In the genomic region with DNA sequence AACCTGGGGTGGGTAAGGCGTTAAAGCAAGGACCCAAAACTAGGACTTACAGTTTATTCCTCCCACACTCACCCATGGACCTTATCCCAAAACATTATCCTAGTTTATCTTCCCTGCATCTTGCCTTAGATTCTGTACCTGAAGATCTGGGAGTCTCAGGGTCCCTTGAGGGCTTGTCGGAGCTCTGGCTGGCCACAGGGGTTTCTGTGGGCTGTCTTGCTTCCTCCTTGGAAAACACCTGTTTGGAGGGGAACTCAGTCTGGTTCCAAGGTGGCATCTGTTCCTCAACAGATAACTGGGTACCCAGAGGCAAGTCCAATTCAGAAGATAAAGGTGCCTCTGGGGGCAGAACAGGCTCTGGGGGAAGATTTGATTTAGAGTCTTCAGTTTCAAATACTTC, we compare ENCODE assay signal across 16 cellular contexts. TPM values are rescaled to one million over a fixed set of nuclear protein-coding genes. Genes with fewer than 3 reads are reported as not detected.
DNase-seq lines count a peak whose midpoint lies in the region; ATAC-seq and TF ChIP-seq lines count a peak whose summit lies in the region.
"Had no signal": no experiment of that assay in that cellular context is flagged by ENCODE, and none has a peak within 500 bp of the region (broad histone marks: within the 10 kb centered on the region; RNA-seq: fewer than 3 reads in every experiment).

No MANE protein-coding gene starts in this region.

- no peak overlapping the region for H2BK5ac ChIP-seq in H9 (ENCODE audit: insufficient read length, low read length)

- H4K8ac ChIP-seq in H9 (replicated peaks; ENCODE audit: insufficient read length, low read depth, low read length) = no peak overlapping the region

- H3K23me2 ChIP-seq in H9 (ENCODE audit: insufficient read length, low read depth, low read length, poor library complexity, severe bottlenecking) = peaks cover 16% of the 10 kb centered on the region

- TF ChIP-seq POLR2A in lower leg skin (IDR thresholded peaks at IDR 0.05) = no peak

- H3K27ac ChIP-seq in H9 (ENCODE audit: insufficient read length, low read depth, low read length) = no peak overlapping the region
- H3K27ac ChIP-seq in neural progenitor cell = no peak overlapping the region
- H3K27ac ChIP-seq: HL-60, ovary had no signal

- H3K79me1 ChIP-seq in H9 (ENCODE audit: insufficient read depth, low read depth, low read length, poor library complexity, severe bottlenecking) = no peaks in the 10 kb centered on the region

- H3K4me1 ChIP-seq in H9 (ENCODE audit: insufficient read depth, low read length) (no peaks in the 10 kb centered on the region; the same call in 1 of the 2 replicates), neural progenitor cell (peaks cover 19% of the 10 kb centered on the region)

- peaks cover 41% of the 10 kb centered on the region for H3K4me1 Mint-ChIP-seq in activated CD8-positive, alpha-beta memory T cell treated with anti-CD3 and anti-CD28 coated beads, Interleukin-2, amount 10 ng/mL, durations not matched to agents 7 days and 5 days
- H3K4me1 Mint-ChIP-seq in H9 (peaks cover 24 to 26% of the 10 kb centered on the region in 2 experiments), neural progenitor cell (peaks cover 47% of the 10 kb centered on the region)
- H3K4me1 Mint-ChIP-seq in activated CD8-positive, alpha-beta T cell treated with anti-CD3 and anti-CD28 coated beads for 36 hours (ENCODE audit: low read depth) = peaks cover 24% of the 10 kb centered on the region

- H3K27me3 Mint-ChIP-seq in activated CD8-positive, alpha-beta memory T cell treated with anti-CD3 and anti-CD28 coated beads, Interleukin-2, amount 10 ng/mL, durations not matched to agents 7 days and 5 days = no peaks in the 10 kb centered on the region
- no peaks in the 10 kb centered on the region for H3K27me3 Mint-ChIP-seq in H9 (ENCODE audit: low read depth)
- no peaks in the 10 kb centered on the region for H3K27me3 Mint-ChIP-seq in activated CD8-positive, alpha-beta T cell treated with anti-CD3 and anti-CD28 coated beads for 36 hours
- H3K27me3 Mint-ChIP-seq in neural progenitor cell (ENCODE audit: insufficient read depth, low read depth) = peaks cover 9% of the 10 kb centered on the region

- H3K4me3 Mint-ChIP-seq in activated CD8-positive, alpha-beta memory T cell treated with anti-CD3 and anti-CD28 coated beads, Interleukin-2, amount 10 ng/mL, durations not matched to agents 7 days and 5 days = peak overlapping the region; percentile 85
- peak overlapping the region; percentile 94 to 98 for H3K4me3 Mint-ChIP-seq in H9
- H3K4me3 Mint-ChIP-seq in activated CD8-positive, alpha-beta T cell treated with anti-CD3 and anti-CD28 coated beads for 36 hours = peak overlapping the region; percentile 86
- H3K4me3 Mint-ChIP-seq in neural progenitor cell = peak overlapping the region; percentile 93

- intact Hi-C loops in activated CD8-positive, alpha-beta T cell treated with anti-CD3 and anti-CD28 coated beads for 36 hours (cut with micrococcal nuclease) = no loop called here
- intact Hi-C loops in lower leg skin (cut with DNase I; ENCODE audit: low total_unique reads) = no loop called here
- intact Hi-C loops in head of caudate nucleus (cut with DNase I) = no loop called here

- H3K27me3 ChIP-seq in H9 (ENCODE audit: insufficient read depth, low read length) (no peaks in the 10 kb centered on the region), neural progenitor cell (no peaks in the 10 kb centered on the region)
- H3K27me3 ChIP-seq: ovary had no signal

- H3K4ac ChIP-seq in H9 (ENCODE audit: low read depth, low read length) = no peak overlapping the region

- H3K18ac ChIP-seq in H9 (ENCODE audit: insufficient read length, low read depth, low read length) = no peak overlapping the region

- H3K79me2 ChIP-seq in H9 (ENCODE audit: insufficient read depth, low read length) (peaks cover 5% of the 10 kb centered on the region; the same call in 1 of the 2 replicates), neural progenitor cell (ENCODE audit: low read depth) (peaks cover 43% of the 10 kb centered on the region)

- H3K27ac Mint-ChIP-seq in activated CD8-positive, alpha-beta memory T cell treated with anti-CD3 and anti-CD28 coated beads, Interleukin-2, amount 10 ng/mL, durations not matched to agents 7 days and 5 days = peak overlapping the region; percentile 66
- H3K27ac Mint-ChIP-seq in H9 (no peak overlapping the region; a peak in 1 of 7 replicates), neural progenitor cell (no peak overlapping the region)
- H3K27ac Mint-ChIP-seq in activated CD8-positive, alpha-beta T cell treated with anti-CD3 and anti-CD28 coated beads for 36 hours = no peak overlapping the region

- H2BK12ac ChIP-seq in H9 (ENCODE audit: insufficient read length, low read depth, low read length) = no peak overlapping the region

- no peak overlapping the region for H3K56ac ChIP-seq in H9 (ENCODE audit: insufficient read length, low read depth, low read length)

- no peaks in the 10 kb centered on the region for H3K9me3 Mint-ChIP-seq in activated CD8-positive, alpha-beta memory T cell treated with anti-CD3 and anti-CD28 coated beads, Interleukin-2, amount 10 ng/mL, durations not matched to agents 7 days and 5 days (ENCODE audit: low read depth)
- H3K9me3 Mint-ChIP-seq in H9 (no peaks in the 10 kb centered on the region; a peak in 1 of 5 replicates), neural progenitor cell (no peaks in the 10 kb centered on the region)
- H3K9me3 Mint-ChIP-seq in activated CD8-positive, alpha-beta T cell treated with anti-CD3 and anti-CD28 coated beads for 36 hours = no peaks in the 10 kb centered on the region

- no CpG with 5 or more reads among the region's 2 CpGs for WGBS in H9 (ENCODE audit: extremely low coverage, insufficient read length, low lambda C conversion rate)
- WGBS in lower leg skin, 2 donors = 93 to 94% methylated on average over 2 of the region's 2 CpGs

- DNase-seq in activated CD8-positive, alpha-beta memory T cell treated with anti-CD3 and anti-CD28 coated beads, Interleukin-2, amount 10 ng/mL, durations not matched to agents 7 days and 5 days = no peak
- no peak for DNase-seq in activated CD8-positive, alpha-beta memory T cell treated with anti-CD3 and anti-CD28 coated beads, Interleukin-2, amount 50 U/mL, for 48 hours
- DNase-seq in H9 (no peak), neural progenitor cell (ENCODE audit: low spot score) (no peak), lower leg skin (ENCODE audit: low spot score in 2 of 2) (no peak), head of caudate nucleus (no peak), kidney tubule cell (ENCODE audit: low spot score) (no peak)
- DNase-seq in activated CD8-positive, alpha-beta T cell treated with anti-CD3 and anti-CD28 coated beads for 36 hours = no peak
- DNase-seq: effector memory CD4-positive, alpha-beta T cell; foreskin melanocyte; mesendoderm; NCI-H2029 treated with DMSO at 0.1 percent for 48 hours; NCI-H69; ovary; Right ventricle myocardium superior had no signal

- ATAC-seq in activated CD8-positive, alpha-beta memory T cell treated with anti-CD3 and anti-CD28 coated beads, Interleukin-2, amount 10 ng/mL, durations not matched to agents 7 days and 5 days = no peak
- no peak for ATAC-seq in activated CD8-positive, alpha-beta T cell treated with anti-CD3 and anti-CD28 coated beads for 36 hours

- peaks cover 32% of the 10 kb centered on the region for H3K36me3 Mint-ChIP-seq in activated CD8-positive, alpha-beta memory T cell treated with anti-CD3 and anti-CD28 coated beads, Interleukin-2, amount 10 ng/mL, durations not matched to agents 7 days and 5 days
- H3K36me3 Mint-ChIP-seq in H9 (ENCODE audit: insufficient read depth in 1 of 3, low read depth in 3 of 3) (peaks cover 28 to 66% (median 63%) of the 10 kb centered on the region in 3 experiments), neural progenitor cell (peaks cover 41% of the 10 kb centered on the region)
- H3K36me3 Mint-ChIP-seq in activated CD8-positive, alpha-beta T cell treated with anti-CD3 and anti-CD28 coated beads for 36 hours (ENCODE audit: low read depth) = peaks cover 33% of the 10 kb centered on the region

- no peak overlapping the region for H3T11ph ChIP-seq in H9 (ENCODE audit: low read length)

- CTCF ChIA-PET in activated CD8-positive, alpha-beta memory T cell treated with anti-CD3 and anti-CD28 coated beads, Interleukin-2, amount 10 ng/mL, durations not matched to agents 7 days and 5 days (lab: Charles Lee) = interaction anchor here (0.7 to 7.8 kb wide), 6 partner anchors 9 to 96 kb away, joined by 3 to 65 read pairs (median 4); a partner anchor contains a TSS
- CTCF ChIA-PET in activated CD8-positive, alpha-beta T cell treated with anti-CD3 and anti-CD28 coated beads for 36 hours (lab: Charles Lee) = interaction anchor here (1.3 to 6.7 kb wide), 5 partner anchors 10 to 23 kb away, joined by 3 to 80 read pairs (median 8); a partner anchor contains a TSS

- peaks cover 53% of the 10 kb centered on the region for H3F3A ChIP-seq in neural progenitor cell (ENCODE audit: low read depth)

- H3K14ac ChIP-seq in H9 (ENCODE audit: insufficient read depth, low read length) = no peak overlapping the region

- H2AFZ ChIP-seq in H9 (ENCODE audit: low read length) (no peak overlapping the region), neural progenitor cell (replicated peaks) (no peak overlapping the region)

- H3K4me3 ChIP-seq in neural progenitor cell (no peak overlapping the region), lower leg skin (ENCODE audit: low read depth, poor library complexity, severe bottlenecking) (no peak overlapping the region)
- H3K4me3 ChIP-seq: ovary had no signal

- H2BK20ac ChIP-seq in H9 (ENCODE audit: low read depth, low read length, poor library complexity, severe bottlenecking) = no peak overlapping the region

- H2AK5ac ChIP-seq in H9 (ENCODE audit: insufficient read length, low read length) = no peak overlapping the region

- no peak overlapping the region for H3K4me2 ChIP-seq in H9 (ENCODE audit: insufficient read depth, insufficient read length, low read length)
- H3K4me2 ChIP-seq in neural progenitor cell = peak overlapping the region; percentile 88

- no peak overlapping the region for H4K5ac ChIP-seq in H9 (ENCODE audit: insufficient read length, low read depth, low read length)

- POLR2A ChIA-PET in activated CD8-positive, alpha-beta T cell treated with anti-CD3 and anti-CD28 coated beads for 36 hours (lab: Charles Lee) = interaction anchor here (1.3 to 11.4 kb wide), 3 partner anchors 13 to 78 kb away, joined by 3 to 218 read pairs (median 5); a partner anchor contains a TSS

- H2BK15ac ChIP-seq in H9 (ENCODE audit: low read depth, low read length) = no peak overlapping the region

- H4K20me1 ChIP-seq in H9 (ENCODE audit: control insufficient read depth, insufficient read depth, insufficient read length) (peaks cover 2% of the 10 kb centered on the region), neural progenitor cell (ENCODE audit: low read depth) (peaks cover 31% of the 10 kb centered on the region)

- H4K91ac ChIP-seq in H9 (ENCODE audit: insufficient read length, low read depth, low read length) = no peak overlapping the region

- no peaks in the 10 kb centered on the region for H3K36me3 ChIP-seq in neural progenitor cell
- H3K36me3 ChIP-seq: ovary had no signal

- no peak overlapping the region for H3K9ac ChIP-seq in H9 (ENCODE audit: extremely low read depth, insufficient read length, low read length)
- H3K9ac ChIP-seq in neural progenitor cell = no peak overlapping the region

- H3K9me3 ChIP-seq in H9 (ENCODE audit: control insufficient read depth, low read depth, low read length) = no peaks in the 10 kb centered on the region
- H3K9me3 ChIP-seq in neural progenitor cell (ENCODE audit: low read depth) = no peaks in the 10 kb centered on the region
- H3K9me3 ChIP-seq: ovary had no signal

- no peak overlapping the region for H2BK120ac ChIP-seq in H9 (ENCODE audit: low read depth, low read length, poor library complexity, severe bottlenecking)

- TF ChIP-seq CTCF in H9 (conservative IDR thresholded peaks at IDR 0.05) (no peak), neural progenitor cell (IDR thresholded peaks at IDR 0.05) (no peak), lower leg skin (IDR thresholded peaks at IDR 0.05) (no peak)
- no peak for TF ChIP-seq CTCF in activated CD8-positive, alpha-beta T cell treated with anti-CD3 and anti-CD28 coated beads for 36 hours (IDR thresholded peaks at IDR 0.05)

- H3K23ac ChIP-seq in H9 (ENCODE audit: insufficient read length, low read depth, low read length) = no peak overlapping the region

RNA-seq across cellular contexts. Expression of a gene that starts 1.7 kb away (rescaled TPM):
- total RNA-seq in activated CD8-positive, alpha-beta memory T cell treated with anti-CD3 and anti-CD28 coated beads, Interleukin-2, amount 10 ng/mL, durations not matched to agents 7 days and 5 days = 100 to 1,000 TPM in 1 of 2 experiments, 10 to 100 TPM in 1; 89.1 to 125 TPM
- total RNA-seq in H9 (2021) (45.1 and 48.6 TPM in 2 replicates), neural progenitor cell (ENCODE audit: low replicate concordance) (62.1 and 73.5 TPM in 2 replicates), lower leg skin (1 to 10 TPM; 2.0 to 7.1 (median 2.9) TPM)
- total RNA-seq in activated CD8-positive, alpha-beta T cell treated with anti-CD3 and anti-CD28 coated beads for 36 hours = 10 to 100 TPM; 74.6 to 83.8 TPM

RNA-seq across cellular contexts. Expression of a gene that starts 2.5 kb away (rescaled TPM):
- 100 to 1,000 TPM in 1 of 2 experiments, 10 to 100 TPM in 1; 98.8 to 129 TPM for total RNA-seq in activated CD8-positive, alpha-beta memory T cell treated with anti-CD3 and anti-CD28 coated beads, Interleukin-2, amount 10 ng/mL, durations not matched to agents 7 days and 5 days
- total RNA-seq in H9 (2021) (143 and 144 TPM in 2 replicates), neural progenitor cell (ENCODE audit: low replicate concordance) (60.9 and 101 TPM in 2 replicates), lower leg skin (10 to 100 TPM; 61.9 to 79.3 (median 72.5) TPM)
- total RNA-seq in activated CD8-positive, alpha-beta T cell treated with anti-CD3 and anti-CD28 coated beads for 36 hours = 100 to 1,000 TPM; 109 to 112 TPM

RNA-seq across cellular contexts. Expression of a gene that starts 8.7 kb away (rescaled TPM):
- total RNA-seq in activated CD8-positive, alpha-beta memory T cell treated with anti-CD3 and anti-CD28 coated beads, Interleukin-2, amount 10 ng/mL, durations not matched to agents 7 days and 5 days = under 1 TPM in 1 of 2 experiments, not detected in 1; 0.12 TPM
- total RNA-seq in H9 (2021) (17.3 and 20.0 TPM in 2 replicates), neural progenitor cell (ENCODE audit: low replicate concordance) (2.7 and 7.6 TPM in 2 replicates), lower leg skin (1 to 10 TPM in 1 of 4 donors, under 1 TPM in 2, not detected in 1; 0.17 to 1.2 (median 0.52) TPM)
- 1 to 10 TPM in 1 of 2 experiments, under 1 TPM in 1; 0.50 to 1.1 TPM for total RNA-seq in activated CD8-positive, alpha-beta T cell treated with anti-CD3 and anti-CD28 coated beads for 36 hours

RNA-seq across cellular contexts. Expression of a gene that starts 17.9 kb away (rescaled TPM):
- 1,000 to 10,000 TPM; 1,086 to 1,277 TPM for total RNA-seq in activated CD8-positive, alpha-beta memory T cell treated with anti-CD3 and anti-CD28 coated beads, Interleukin-2, amount 10 ng/mL, durations not matched to agents 7 days and 5 days
- total RNA-seq in H9 (2021) = 1,177 and 1,211 TPM in 2 replicates
- total RNA-seq in activated CD8-positive, alpha-beta T cell treated with anti-CD3 and anti-CD28 coated beads for 36 hours = 1,000 to 10,000 TPM; 1,714 to 1,776 TPM
- 1,038 and 1,695 TPM in 2 replicates for total RNA-seq in neural progenitor cell (ENCODE audit: low replicate concordance)
- 100 to 1,000 TPM; 265 to 558 (median 432) TPM for total RNA-seq in lower leg skin

RNA-seq across cellular contexts. Expression of a gene that starts 21.2 kb away (rescaled TPM):
- under 1 TPM; 0.23 to 0.99 TPM for total RNA-seq in activated CD8-positive, alpha-beta memory T cell treated with anti-CD3 and anti-CD28 coated beads, Interleukin-2, amount 10 ng/mL, durations not matched to agents 7 days and 5 days
- 55.0 and 60.2 TPM in 2 replicates for total RNA-seq in H9 (2021)
- 1 to 10 TPM; 2.1 to 2.3 TPM for total RNA-seq in activated CD8-positive, alpha-beta T cell treated with anti-CD3 and anti-CD28 coated beads for 36 hours
- 14.1 and 52.6 TPM in 2 replicates for total RNA-seq in neural progenitor cell (ENCODE audit: low replicate concordance)
- total RNA-seq in lower leg skin = 10 to 100 TPM in 2 of 4 donors, 1 to 10 TPM in 2; 8.8 to 18.2 (median 11.8) TPM
